Comparison of ENCODE assay signal across 13 cellular contexts in genomic region chr2:179240481-179241451, GRCh38. TPM values are rescaled to one million over a fixed set of nuclear protein-coding genes. Genes with fewer than 3 reads are reported as not detected.
A peak's percentile ranks its signal among the peaks of the same experiment; 100 is the strongest.
DNase-seq lines count a peak whose midpoint lies in the region; ATAC-seq and TF ChIP-seq lines count a peak whose summit lies in the region.
"Had no signal": no experiment of that assay in that cellular context is flagged by ENCODE, and none has a peak within 500 bp of the region (broad histone marks: within the 10 kb centered on the region; RNA-seq: fewer than 3 reads in every experiment).

No MANE protein-coding gene starts in this region.

- DNase-seq in left ventricle myocardium inferior: no peak
- DNase-seq in left ventricle myocardium superior: no peak
- no peak for DNase-seq in PC-3
- peak; percentile 25 for DNase-seq in glutamatergic neuron
- DNase-seq in CD4-positive, alpha-beta T cell: no peak
- no peak for DNase-seq in endothelial cell (ENCODE audit: low spot score)
- no peak for DNase-seq in NCI-H2081 (lab: John Stamatoyannopoulos, UW)
- DNase-seq: foreskin keratinocyte; kidney glomerular epithelial cell; SIG-M5; stimulated activated CD4-positive, alpha-beta T cell treated with anti-CD3 and anti-CD28 coated beads, Interleukin-12 subunit alpha, Interleukin-12 subunit beta, amount 100 ng/mL, for 4 hours had no signal

- no peaks in the 10 kb centered on the region for H3K27me3 ChIP-seq in left ventricle myocardium inferior (ENCODE audit: low read depth)
- no peaks in the 10 kb centered on the region for H3K27me3 ChIP-seq in PC-3 (ENCODE audit: low read length)
- no peaks in the 10 kb centered on the region for H3K27me3 ChIP-seq in CD4-positive, alpha-beta T cell (ENCODE audit: control insufficient read depth, insufficient read depth, low read length)
- H3K27me3 ChIP-seq: foreskin keratinocyte, neutrophil had no signal

- H3K9me3 Mint-ChIP-seq in glutamatergic neuron (ENCODE audit: unreplicated experiment): peaks cover 3% of the 10 kb centered on the region
- peaks cover 3% of the 10 kb centered on the region for H3K9me3 Mint-ChIP-seq in CD4-positive, alpha-beta T cell
- no peaks in the 10 kb centered on the region for H3K9me3 Mint-ChIP-seq in endothelial cell (ENCODE audit: unreplicated experiment)

- H3K79me2 ChIP-seq in PC-3 (ENCODE audit: low read length): peaks cover 78% of the 10 kb centered on the region

- BruUV-seq in PC-3 (replicated peaks; lab: Mats Ljungman, UMichigan): no TSS peak

- H3K27ac Mint-ChIP-seq in glutamatergic neuron (ENCODE audit: unreplicated experiment) (no peak overlapping the region), endothelial cell (ENCODE audit: unreplicated experiment) (no peak overlapping the region)
- no peak overlapping the region for H3K27ac Mint-ChIP-seq in CD4-positive, alpha-beta T cell

- POLR2A ChIA-PET in PC-3 (lab: Charles Lee; ENCODE audit: unreplicated experiment): no interaction called here
- POLR2A ChIA-PET in CD4-positive, alpha-beta T cell (lab: Charles Lee): no interaction called here

- TF ChIP-seq CTCF in left ventricle myocardium inferior (IDR thresholded peaks at IDR 0.05; ENCODE audit: borderline replicate concordance): no peak
- peak; percentile 35; the same call in 1 of the 2 replicates for TF ChIP-seq CTCF in PC-3 (conservative IDR thresholded peaks at IDR 0.05; ENCODE audit: low read depth, low read length)
- no peak for TF ChIP-seq CTCF in glutamatergic neuron (IDR thresholded peaks at IDR 0.05; ENCODE audit: partially characterized antibody, unreplicated experiment)
- TF ChIP-seq CTCF in CD4-positive, alpha-beta T cell (IDR thresholded peaks at IDR 0.05): no peak
- TF ChIP-seq CTCF in endothelial cell (IDR thresholded peaks at IDR 0.05; ENCODE audit: unreplicated experiment): no peak

- H3K4me3 ChIP-seq in left ventricle myocardium inferior (no peak overlapping the region), PC-3 (ENCODE audit: low read length) (no peak overlapping the region)

- H2AFZ ChIP-seq in PC-3 (ENCODE audit: low read length): no peak overlapping the region

- H3K4me3 Mint-ChIP-seq in glutamatergic neuron (ENCODE audit: unreplicated experiment) (no peak overlapping the region), endothelial cell (ENCODE audit: unreplicated experiment) (no peak overlapping the region)
- no peak overlapping the region for H3K4me3 Mint-ChIP-seq in CD4-positive, alpha-beta T cell

- CTCF ChIA-PET in PC-3 (lab: Charles Lee): interaction anchor here (0.6 kb wide), 1 partner anchor 40 kb away, joined by 6 read pairs; no protein-coding TSS in a partner anchor
- CTCF ChIA-PET in CD4-positive, alpha-beta T cell (lab: Charles Lee): no interaction called here

- H3K4me1 ChIP-seq in left ventricle myocardium inferior (peaks cover 48% of the 10 kb centered on the region), PC-3 (ENCODE audit: insufficient read depth, low read length) (peaks cover 62% of the 10 kb centered on the region)

- no peaks in the 10 kb centered on the region for H3K27me3 Mint-ChIP-seq in glutamatergic neuron (ENCODE audit: unreplicated experiment)
- H3K27me3 Mint-ChIP-seq in CD4-positive, alpha-beta T cell: no peaks in the 10 kb centered on the region
- peaks cover 3% of the 10 kb centered on the region for H3K27me3 Mint-ChIP-seq in endothelial cell (ENCODE audit: unreplicated experiment)

- ATAC-seq in left ventricle myocardium superior (no peak), PC-3 (no peak), GM19351 (IDR thresholded peaks at IDR 0.05; ENCODE audit: unreplicated experiment) (no peak)
- ATAC-seq in CD4-positive, alpha-beta T cell (ENCODE audit: poor library complexity): no peak

- H3K36me3 ChIP-seq in left ventricle myocardium inferior (no peaks in the 10 kb centered on the region), PC-3 (ENCODE audit: low read depth, low read length) (no peaks in the 10 kb centered on the region)
- H3K36me3 ChIP-seq: neutrophil had no signal

- H3K9me3 ChIP-seq in left ventricle myocardium inferior (replicated peaks) (no peaks in the 10 kb centered on the region), PC-3 (ENCODE audit: low read length) (no peaks in the 10 kb centered on the region)
- no peaks in the 10 kb centered on the region for H3K9me3 ChIP-seq in CD4-positive, alpha-beta T cell (ENCODE audit: control insufficient read depth, low read length)
- H3K9me3 ChIP-seq: neutrophil had no signal

- H3K36me3 Mint-ChIP-seq in glutamatergic neuron (ENCODE audit: unreplicated experiment) (peaks cover 5% of the 10 kb centered on the region), endothelial cell (ENCODE audit: low read depth, unreplicated experiment) (no peaks in the 10 kb centered on the region)
- H3K36me3 Mint-ChIP-seq in CD4-positive, alpha-beta T cell (ENCODE audit: low read depth): no peaks in the 10 kb centered on the region

- H3K4me1 Mint-ChIP-seq in glutamatergic neuron (ENCODE audit: low read depth, unreplicated experiment) (peaks cover 3% of the 10 kb centered on the region), endothelial cell (ENCODE audit: unreplicated experiment) (peaks cover 22% of the 10 kb centered on the region)
- peaks cover 25% of the 10 kb centered on the region for H3K4me1 Mint-ChIP-seq in CD4-positive, alpha-beta T cell (ENCODE audit: low read depth)

- peaks cover 5% of the 10 kb centered on the region; the same call in 1 of the 2 replicates for H4K20me1 ChIP-seq in PC-3 (ENCODE audit: low read length)

- peaks cover 6% of the 10 kb centered on the region for H3F3A ChIP-seq in PC-3 (ENCODE audit: low read length, unreplicated experiment)

- H3K9ac ChIP-seq in PC-3 (ENCODE audit: low read length): no peak overlapping the region

- peak overlapping the region; percentile 1 for H3K27ac ChIP-seq in left ventricle myocardium inferior (replicated peaks)
- H3K27ac ChIP-seq in PC-3 (ENCODE audit: low read length): no peak overlapping the region
- no peak overlapping the region for H3K27ac ChIP-seq in CD4-positive, alpha-beta T cell (ENCODE audit: low read depth, low read length)
- H3K27ac ChIP-seq: foreskin keratinocyte, neutrophil had no signal

- intact Hi-C loops in left ventricle myocardium inferior (cut with micrococcal nuclease): no loop called here
- intact Hi-C loops in left ventricle myocardium superior (cut with micrococcal nuclease): no loop called here
- intact Hi-C loops in PC-3 (cut with micrococcal nuclease): no loop called here
- intact Hi-C loops in CD4-positive, alpha-beta T cell (cut with DNase I, micrococcal nuclease): no loop called here

- no peaks in the 10 kb centered on the region for H3K9me2 ChIP-seq in PC-3 (replicated peaks; ENCODE audit: low read length)

- H3K4me2 ChIP-seq in PC-3 (ENCODE audit: low read length): no peak overlapping the region

RNA-seq across cellular contexts. Expression of gene SESTD1, which starts 23.9 kb away (rescaled TPM):
- total RNA-seq in left ventricle myocardium inferior (33.7 TPM), left ventricle myocardium superior (33.7 TPM), PC-3 (2014; rRNA removed) (12.2 and 21.3 TPM in 2 replicates), glutamatergic neuron (ENCODE audit: unreplicated experiment) (152 TPM), endothelial cell (ENCODE audit: unreplicated experiment) (92.4 TPM)
- 10 to 100 TPM in 1 of 2 experiments, 1 to 10 TPM in 1; 8.7 to 10.2 TPM for total RNA-seq in CD4-positive, alpha-beta T cell
